1 cellular context compared by ENCODE assay signal in the genomic region with DNA sequence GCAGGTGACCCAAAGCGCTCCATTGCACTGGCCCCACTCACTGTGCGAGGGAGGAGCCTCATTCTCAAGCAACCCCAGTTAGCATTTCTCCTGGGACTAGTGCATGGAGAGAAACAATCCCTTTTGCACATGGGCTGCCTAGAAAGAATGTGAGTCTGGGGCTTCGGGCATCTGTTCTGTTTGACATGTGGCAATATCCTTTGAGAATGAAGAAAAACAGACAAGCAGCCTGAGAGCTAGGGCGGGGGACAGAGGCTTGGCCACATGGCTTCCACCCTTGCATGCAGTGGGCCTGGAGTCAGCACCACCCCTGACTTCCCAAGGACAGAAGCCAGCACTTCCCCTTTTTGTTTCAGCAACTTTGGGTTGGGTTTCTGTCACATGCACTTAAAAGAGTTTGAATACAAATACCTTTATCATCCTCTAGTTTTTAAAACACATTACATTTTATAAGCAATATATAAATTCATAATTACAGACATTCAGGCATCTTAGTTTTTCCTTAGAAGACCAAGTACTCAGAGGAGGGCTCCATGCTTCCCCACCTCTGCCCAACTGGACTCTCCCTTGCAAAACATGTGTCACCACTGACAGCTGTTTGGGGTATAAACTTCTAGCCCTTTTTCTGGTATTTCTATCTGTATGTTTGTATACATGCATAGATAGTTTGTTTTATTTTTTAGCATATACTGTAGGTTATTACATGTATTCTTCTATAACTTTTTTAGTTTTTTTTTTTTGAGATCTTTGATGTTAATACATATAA.
A peak's percentile ranks its signal among the peaks of the same experiment; 100 is the strongest.
TF ChIP-seq lines count a peak whose summit lies in the region.

No MANE protein-coding gene starts in this region.

TF ChIP-seq in K562, 482 proteins besides CTCF, POLR2A, EP300 and RAD21 (continued from another document and continues in another):
- TF ChIP-seq, protein P1, sequence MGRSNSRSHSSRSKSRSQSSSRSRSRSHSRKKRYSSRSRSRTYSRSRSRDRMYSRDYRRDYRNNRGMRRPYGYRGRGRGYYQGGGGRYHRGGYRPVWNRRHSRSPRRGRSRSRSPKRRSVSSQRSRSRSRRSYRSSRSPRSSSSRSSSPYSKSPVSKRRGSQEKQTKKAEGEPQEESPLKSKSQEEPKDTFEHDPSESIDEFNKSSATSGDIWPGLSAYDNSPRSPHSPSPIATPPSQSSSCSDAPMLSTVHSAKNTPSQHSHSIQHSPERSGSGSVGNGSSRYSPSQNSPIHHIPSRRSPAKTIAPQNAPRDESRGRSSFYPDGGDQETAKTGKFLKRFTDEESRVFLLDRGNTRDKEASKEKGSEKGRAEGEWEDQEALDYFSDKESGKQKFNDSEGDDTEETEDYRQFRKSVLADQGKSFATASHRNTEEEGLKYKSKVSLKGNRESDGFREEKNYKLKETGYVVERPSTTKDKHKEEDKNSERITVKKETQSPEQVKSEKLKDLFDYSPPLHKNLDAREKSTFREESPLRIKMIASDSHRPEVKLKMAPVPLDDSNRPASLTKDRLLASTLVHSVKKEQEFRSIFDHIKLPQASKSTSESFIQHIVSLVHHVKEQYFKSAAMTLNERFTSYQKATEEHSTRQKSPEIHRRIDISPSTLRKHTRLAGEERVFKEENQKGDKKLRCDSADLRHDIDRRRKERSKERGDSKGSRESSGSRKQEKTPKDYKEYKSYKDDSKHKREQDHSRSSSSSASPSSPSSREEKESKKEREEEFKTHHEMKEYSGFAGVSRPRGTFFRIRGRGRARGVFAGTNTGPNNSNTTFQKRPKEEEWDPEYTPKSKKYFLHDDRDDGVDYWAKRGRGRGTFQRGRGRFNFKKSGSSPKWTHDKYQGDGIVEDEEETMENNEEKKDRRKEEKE (IDR thresholded peaks at IDR 0.05; ENCODE audit: borderline replicate concordance in 1 of 2, control insufficient read depth in 1 of 2, low read depth in 2 of 2, low read length in 1 of 2) = no peak
- TF ChIP-seq, protein P2, sequence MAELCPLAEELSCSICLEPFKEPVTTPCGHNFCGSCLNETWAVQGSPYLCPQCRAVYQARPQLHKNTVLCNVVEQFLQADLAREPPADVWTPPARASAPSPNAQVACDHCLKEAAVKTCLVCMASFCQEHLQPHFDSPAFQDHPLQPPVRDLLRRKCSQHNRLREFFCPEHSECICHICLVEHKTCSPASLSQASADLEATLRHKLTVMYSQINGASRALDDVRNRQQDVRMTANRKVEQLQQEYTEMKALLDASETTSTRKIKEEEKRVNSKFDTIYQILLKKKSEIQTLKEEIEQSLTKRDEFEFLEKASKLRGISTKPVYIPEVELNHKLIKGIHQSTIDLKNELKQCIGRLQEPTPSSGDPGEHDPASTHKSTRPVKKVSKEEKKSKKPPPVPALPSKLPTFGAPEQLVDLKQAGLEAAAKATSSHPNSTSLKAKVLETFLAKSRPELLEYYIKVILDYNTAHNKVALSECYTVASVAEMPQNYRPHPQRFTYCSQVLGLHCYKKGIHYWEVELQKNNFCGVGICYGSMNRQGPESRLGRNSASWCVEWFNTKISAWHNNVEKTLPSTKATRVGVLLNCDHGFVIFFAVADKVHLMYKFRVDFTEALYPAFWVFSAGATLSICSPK (IDR thresholded peaks at IDR 0.05; ENCODE audit: borderline replicate concordance) = no peak
- TF ChIP-seq, protein P3, sequence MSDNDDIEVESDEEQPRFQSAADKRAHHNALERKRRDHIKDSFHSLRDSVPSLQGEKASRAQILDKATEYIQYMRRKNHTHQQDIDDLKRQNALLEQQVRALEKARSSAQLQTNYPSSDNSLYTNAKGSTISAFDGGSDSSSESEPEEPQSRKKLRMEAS (CRISPR knock-in tag; IDR thresholded peaks at IDR 0.05) = peak; percentile 76
- TF ChIP-seq NUFIP1 (IDR thresholded peaks at IDR 0.05; ENCODE audit: partially characterized antibody) = no peak
- peak; percentile 51; the same call in 1 of the 2 replicates for TF ChIP-seq L3MBTL2 (IDR thresholded peaks at IDR 0.05)
- TF ChIP-seq ERF (CRISPR knock-in tag; IDR thresholded peaks at IDR 0.05) = no peak
- TF ChIP-seq OTX1 (CRISPR knock-in tag; IDR thresholded peaks at IDR 0.05) = no peak
- TF ChIP-seq ZBTB1 (CRISPR knock-in tag; IDR thresholded peaks at IDR 0.05; ENCODE audit: borderline replicate concordance, low read depth) = no peak
- no peak for TF ChIP-seq ZSCAN29 (IDR thresholded peaks at IDR 0.05)
- TF ChIP-seq, protein P4, sequence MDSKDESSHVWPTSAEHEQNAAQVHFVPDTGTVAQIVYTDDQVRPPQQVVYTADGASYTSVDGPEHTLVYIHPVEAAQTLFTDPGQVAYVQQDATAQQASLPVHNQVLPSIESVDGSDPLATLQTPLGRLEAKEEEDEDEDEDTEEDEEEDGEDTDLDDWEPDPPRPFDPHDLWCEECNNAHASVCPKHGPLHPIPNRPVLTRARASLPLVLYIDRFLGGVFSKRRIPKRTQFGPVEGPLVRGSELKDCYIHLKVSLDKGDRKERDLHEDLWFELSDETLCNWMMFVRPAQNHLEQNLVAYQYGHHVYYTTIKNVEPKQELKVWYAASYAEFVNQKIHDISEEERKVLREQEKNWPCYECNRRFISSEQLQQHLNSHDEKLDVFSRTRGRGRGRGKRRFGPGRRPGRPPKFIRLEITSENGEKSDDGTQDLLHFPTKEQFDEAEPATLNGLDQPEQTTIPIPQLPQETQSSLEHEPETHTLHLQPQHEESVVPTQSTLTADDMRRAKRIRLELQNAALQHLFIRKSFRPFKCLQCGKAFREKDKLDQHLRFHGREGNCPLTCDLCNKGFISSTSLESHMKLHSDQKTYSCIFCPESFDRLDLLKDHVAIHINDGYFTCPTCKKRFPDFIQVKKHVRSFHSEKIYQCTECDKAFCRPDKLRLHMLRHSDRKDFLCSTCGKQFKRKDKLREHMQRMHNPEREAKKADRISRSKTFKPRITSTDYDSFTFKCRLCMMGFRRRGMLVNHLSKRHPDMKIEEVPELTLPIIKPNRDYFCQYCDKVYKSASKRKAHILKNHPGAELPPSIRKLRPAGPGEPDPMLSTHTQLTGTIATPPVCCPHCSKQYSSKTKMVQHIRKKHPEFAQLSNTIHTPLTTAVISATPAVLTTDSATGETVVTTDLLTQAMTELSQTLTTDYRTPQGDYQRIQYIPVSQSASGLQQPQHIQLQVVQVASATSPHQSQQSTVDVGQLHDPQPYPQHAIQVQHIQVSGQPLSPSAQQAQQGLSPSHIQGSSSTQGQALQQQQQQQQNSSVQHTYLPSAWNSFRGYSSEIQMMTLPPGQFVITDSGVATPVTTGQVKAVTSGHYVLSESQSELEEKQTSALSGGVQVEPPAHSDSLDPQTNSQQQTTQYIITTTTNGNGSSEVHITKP (IDR thresholded peaks at IDR 0.05; ENCODE audit: partially characterized antibody) = peak; percentile 86
- TF ChIP-seq HDAC1 (IDR thresholded peaks at IDR 0.05) = no peak
- no peak for TF ChIP-seq KAT8 (IDR thresholded peaks at IDR 0.05; ENCODE audit: low read depth)
- TF ChIP-seq ZNF584 (CRISPR knock-in tag; IDR thresholded peaks at IDR 0.05; ENCODE audit: low read depth) = no peak
- no peak for TF ChIP-seq BACH1 (tag; IDR thresholded peaks at IDR 0.05)
- no peak for TF ChIP-seq JUNB (CRISPR knock-in tag; conservative IDR thresholded peaks at IDR 0.05)
- TF ChIP-seq, protein P5, sequence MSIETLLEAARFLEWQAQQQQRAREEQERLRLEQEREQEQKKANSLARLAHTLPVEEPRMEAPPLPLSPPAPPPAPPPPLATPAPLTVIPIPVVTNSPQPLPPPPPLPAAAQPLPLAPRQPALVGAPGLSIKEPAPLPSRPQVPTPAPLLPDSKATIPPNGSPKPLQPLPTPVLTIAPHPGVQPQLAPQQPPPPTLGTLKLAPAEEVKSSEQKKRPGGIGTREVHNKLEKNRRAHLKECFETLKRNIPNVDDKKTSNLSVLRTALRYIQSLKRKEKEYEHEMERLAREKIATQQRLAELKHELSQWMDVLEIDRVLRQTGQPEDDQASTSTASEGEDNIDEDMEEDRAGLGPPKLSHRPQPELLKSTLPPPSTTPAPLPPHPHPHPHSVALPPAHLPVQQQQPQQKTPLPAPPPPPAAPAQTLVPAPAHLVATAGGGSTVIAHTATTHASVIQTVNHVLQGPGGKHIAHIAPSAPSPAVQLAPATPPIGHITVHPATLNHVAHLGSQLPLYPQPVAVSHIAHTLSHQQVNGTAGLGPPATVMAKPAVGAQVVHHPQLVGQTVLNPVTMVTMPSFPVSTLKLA (conservative IDR thresholded peaks at IDR 0.05) = peak in 1 of 2 experiments; percentile 51; a peak in 1 of 4 replicates
- TF ChIP-seq, protein P6, sequence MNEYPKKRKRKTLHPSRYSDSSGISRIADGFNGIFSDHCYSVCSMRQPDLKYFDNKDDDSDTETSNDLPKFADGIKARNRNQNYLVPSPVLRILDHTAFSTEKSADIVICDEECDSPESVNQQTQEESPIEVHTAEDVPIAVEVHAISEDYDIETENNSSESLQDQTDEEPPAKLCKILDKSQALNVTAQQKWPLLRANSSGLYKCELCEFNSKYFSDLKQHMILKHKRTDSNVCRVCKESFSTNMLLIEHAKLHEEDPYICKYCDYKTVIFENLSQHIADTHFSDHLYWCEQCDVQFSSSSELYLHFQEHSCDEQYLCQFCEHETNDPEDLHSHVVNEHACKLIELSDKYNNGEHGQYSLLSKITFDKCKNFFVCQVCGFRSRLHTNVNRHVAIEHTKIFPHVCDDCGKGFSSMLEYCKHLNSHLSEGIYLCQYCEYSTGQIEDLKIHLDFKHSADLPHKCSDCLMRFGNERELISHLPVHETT (CRISPR knock-in tag; conservative IDR thresholded peaks at IDR 0.05 in 1 of 2, IDR thresholded peaks at IDR 0.05 in 1 of 2) = no peak
- TF ChIP-seq, protein P7, sequence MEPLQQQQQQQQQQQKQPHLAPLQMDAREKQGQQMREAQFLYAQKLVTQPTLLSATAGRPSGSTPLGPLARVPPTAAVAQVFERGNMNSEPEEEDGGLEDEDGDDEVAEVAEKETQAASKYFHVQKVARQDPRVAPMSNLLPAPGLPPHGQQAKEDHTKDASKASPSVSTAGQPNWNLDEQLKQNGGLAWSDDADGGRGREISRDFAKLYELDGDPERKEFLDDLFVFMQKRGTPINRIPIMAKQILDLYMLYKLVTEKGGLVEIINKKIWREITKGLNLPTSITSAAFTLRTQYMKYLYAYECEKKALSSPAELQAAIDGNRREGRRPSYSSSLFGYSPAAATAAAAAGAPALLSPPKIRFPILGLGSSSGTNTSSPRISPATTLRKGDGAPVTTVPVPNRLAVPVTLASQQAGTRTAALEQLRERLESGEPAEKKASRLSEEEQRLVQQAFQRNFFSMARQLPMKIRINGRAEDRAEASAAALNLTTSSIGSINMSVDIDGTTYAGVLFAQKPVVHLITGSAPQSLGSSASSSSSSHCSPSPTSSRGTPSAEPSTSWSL (CRISPR knock-in tag; IDR thresholded peaks at IDR 0.05; ENCODE audit: borderline replicate concordance) = no peak
- TF ChIP-seq POLR2B (IDR thresholded peaks at IDR 0.05; ENCODE audit: low read depth, partially characterized antibody) = no peak
- TF ChIP-seq, protein P8, sequence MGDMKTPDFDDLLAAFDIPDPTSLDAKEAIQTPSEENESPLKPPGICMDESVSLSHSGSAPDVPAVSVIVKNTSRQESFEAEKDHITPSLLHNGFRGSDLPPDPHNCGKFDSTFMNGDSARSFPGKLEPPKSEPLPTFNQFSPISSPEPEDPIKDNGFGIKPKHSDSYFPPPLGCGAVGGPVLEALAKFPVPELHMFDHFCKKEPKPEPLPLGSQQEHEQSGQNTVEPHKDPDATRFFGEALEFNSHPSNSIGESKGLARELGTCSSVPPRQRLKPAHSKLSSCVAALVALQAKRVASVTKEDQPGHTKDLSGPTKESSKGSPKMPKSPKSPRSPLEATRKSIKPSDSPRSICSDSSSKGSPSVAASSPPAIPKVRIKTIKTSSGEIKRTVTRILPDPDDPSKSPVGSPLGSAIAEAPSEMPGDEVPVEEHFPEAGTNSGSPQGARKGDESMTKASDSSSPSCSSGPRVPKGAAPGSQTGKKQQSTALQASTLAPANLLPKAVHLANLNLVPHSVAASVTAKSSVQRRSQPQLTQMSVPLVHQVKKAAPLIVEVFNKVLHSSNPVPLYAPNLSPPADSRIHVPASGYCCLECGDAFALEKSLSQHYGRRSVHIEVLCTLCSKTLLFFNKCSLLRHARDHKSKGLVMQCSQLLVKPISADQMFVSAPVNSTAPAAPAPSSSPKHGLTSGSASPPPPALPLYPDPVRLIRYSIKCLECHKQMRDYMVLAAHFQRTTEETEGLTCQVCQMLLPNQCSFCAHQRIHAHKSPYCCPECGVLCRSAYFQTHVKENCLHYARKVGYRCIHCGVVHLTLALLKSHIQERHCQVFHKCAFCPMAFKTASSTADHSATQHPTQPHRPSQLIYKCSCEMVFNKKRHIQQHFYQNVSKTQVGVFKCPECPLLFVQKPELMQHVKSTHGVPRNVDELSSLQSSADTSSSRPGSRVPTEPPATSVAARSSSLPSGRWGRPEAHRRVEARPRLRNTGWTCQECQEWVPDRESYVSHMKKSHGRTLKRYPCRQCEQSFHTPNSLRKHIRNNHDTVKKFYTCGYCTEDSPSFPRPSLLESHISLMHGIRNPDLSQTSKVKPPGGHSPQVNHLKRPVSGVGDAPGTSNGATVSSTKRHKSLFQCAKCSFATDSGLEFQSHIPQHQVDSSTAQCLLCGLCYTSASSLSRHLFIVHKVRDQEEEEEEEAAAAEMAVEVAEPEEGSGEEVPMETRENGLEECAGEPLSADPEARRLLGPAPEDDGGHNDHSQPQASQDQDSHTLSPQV (IDR thresholded peaks at IDR 0.05) = no peak
- peak; percentile 27; the same call in 1 of the 2 replicates for TF ChIP-seq EP400 (IDR thresholded peaks at IDR 0.05)
- TF ChIP-seq SNIP1 (IDR thresholded peaks at IDR 0.05; ENCODE audit: low read depth) = no peak
- TF ChIP-seq, protein P9, sequence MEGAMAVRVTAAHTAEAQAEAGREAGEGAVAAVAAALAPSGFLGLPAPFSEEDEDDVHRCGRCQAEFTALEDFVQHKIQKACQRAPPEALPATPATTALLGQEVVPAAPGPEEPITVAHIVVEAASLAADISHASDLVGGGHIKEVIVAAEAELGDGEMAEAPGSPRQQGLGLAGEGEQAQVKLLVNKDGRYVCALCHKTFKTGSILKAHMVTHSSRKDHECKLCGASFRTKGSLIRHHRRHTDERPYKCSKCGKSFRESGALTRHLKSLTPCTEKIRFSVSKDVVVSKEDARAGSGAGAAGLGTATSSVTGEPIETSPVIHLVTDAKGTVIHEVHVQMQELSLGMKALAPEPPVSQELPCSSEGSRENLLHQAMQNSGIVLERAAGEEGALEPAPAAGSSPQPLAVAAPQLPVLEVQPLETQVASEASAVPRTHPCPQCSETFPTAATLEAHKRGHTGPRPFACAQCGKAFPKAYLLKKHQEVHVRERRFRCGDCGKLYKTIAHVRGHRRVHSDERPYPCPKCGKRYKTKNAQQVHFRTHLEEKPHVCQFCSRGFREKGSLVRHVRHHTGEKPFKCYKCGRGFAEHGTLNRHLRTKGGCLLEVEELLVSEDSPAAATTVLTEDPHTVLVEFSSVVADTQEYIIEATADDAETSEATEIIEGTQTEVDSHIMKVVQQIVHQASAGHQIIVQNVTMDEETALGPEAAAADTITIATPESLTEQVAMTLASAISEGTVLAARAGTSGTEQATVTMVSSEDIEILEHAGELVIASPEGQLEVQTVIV (CRISPR knock-in tag; IDR thresholded peaks at IDR 0.05; ENCODE audit: borderline replicate concordance) = no peak
- peak; percentile 100 for TF ChIP-seq SPI1 (IDR thresholded peaks at IDR 0.05; ENCODE audit: borderline replicate concordance, low read depth, low read length)
- TF ChIP-seq, protein P10, sequence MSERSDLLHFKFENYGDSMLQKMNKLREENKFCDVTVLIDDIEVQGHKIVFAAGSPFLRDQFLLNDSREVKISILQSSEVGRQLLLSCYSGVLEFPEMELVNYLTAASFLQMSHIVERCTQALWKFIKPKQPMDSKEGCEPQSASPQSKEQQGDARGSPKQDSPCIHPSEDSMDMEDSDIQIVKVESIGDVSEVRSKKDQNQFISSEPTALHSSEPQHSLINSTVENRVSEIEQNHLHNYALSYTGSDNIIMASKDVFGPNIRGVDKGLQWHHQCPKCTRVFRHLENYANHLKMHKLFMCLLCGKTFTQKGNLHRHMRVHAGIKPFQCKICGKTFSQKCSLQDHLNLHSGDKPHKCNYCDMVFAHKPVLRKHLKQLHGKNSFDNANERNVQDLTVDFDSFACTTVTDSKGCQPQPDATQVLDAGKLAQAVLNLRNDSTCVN (CRISPR knock-in tag; IDR thresholded peaks at IDR 0.05) = no peak
- no peak for TF ChIP-seq PYGO2 (tag; IDR thresholded peaks at IDR 0.05)
- no peak for TF ChIP-seq CHCHD3 (CRISPR knock-in tag; IDR thresholded peaks at IDR 0.05)
- no peak for TF ChIP-seq CREBBP (IDR thresholded peaks at IDR 0.05; ENCODE audit: low read depth, low read length)
